17 cellular contexts compared by ENCODE assay signal in genomic region chrX:34350552-34350951, GRCh38.
DNase-seq lines count a peak whose midpoint lies in the region; TF ChIP-seq lines count a peak whose summit lies in the region.
"Had no signal": no experiment of that assay in that cellular context is flagged by ENCODE, and none has a peak within 500 bp of the region (broad histone marks: within the 10 kb centered on the region; RNA-seq: fewer than 3 reads in every experiment).

No MANE protein-coding gene starts in this region.

- H3K27ac ChIP-seq in brain microvascular endothelial cell (peak overlapping the region; percentile 3), MM.1S (ENCODE audit: low read length) (no peak overlapping the region), SK-N-SH (ENCODE audit: low read depth in 2 of 2, low read length in 1 of 2) (no peak overlapping the region)
- H3K27ac ChIP-seq: C4-2B, PC-9 had no signal

- H3K27ac Mint-ChIP-seq in Calu3 (ENCODE audit: unreplicated experiment), result peak overlapping the region; percentile 50

- no peaks in the 10 kb centered on the region for H3K4me1 Mint-ChIP-seq in Calu3 (ENCODE audit: low read depth, unreplicated experiment)

- H3F3A ChIP-seq in MM.1S (ENCODE audit: insufficient read depth, low read length) (no peaks in the 10 kb centered on the region), SK-N-SH (replicated peaks; ENCODE audit: insufficient read depth) (no peaks in the 10 kb centered on the region)

- TF ChIP-seq RAD21 in SK-N-SH (IDR thresholded peaks at IDR 0.05; ENCODE audit: low read length), result no peak

- CTCF ChIA-PET in Calu3 (lab: Charles Lee), result interaction anchor here (0.6 kb wide), 1 partner anchor 1681 kb away, joined by 3 read pairs; no protein-coding TSS in a partner anchor
- CTCF ChIA-PET in SK-N-SH (lab: Yijun Ruan, JAX), result no interaction called here

- intact Hi-C loops in Calu3 (cut with micrococcal nuclease; ENCODE audit: unreplicated experiment), result no loop called here

- H3K9me3 ChIP-seq in MM.1S (replicated peaks; ENCODE audit: insufficient read depth, low read length) (no peaks in the 10 kb centered on the region), HAP-1 (no peaks in the 10 kb centered on the region), SK-N-SH (no peaks in the 10 kb centered on the region)
- H3K9me3 ChIP-seq: MG63 had no signal

- no TSS peak for BruUV-seq in Calu3 (replicated peaks; lab: Mats Ljungman, UMichigan)

- H3K9ac ChIP-seq in MM.1S (ENCODE audit: low read length) (no peak overlapping the region), SK-N-SH (no peak overlapping the region)

- TF ChIP-seq CTCF in Calu3 (IDR thresholded peaks at IDR 0.05; ENCODE audit: unreplicated experiment), result no peak
- no peak for TF ChIP-seq CTCF in brain microvascular endothelial cell (IDR thresholded peaks at IDR 0.05; ENCODE audit: low read depth, low read length, missing control alignments)
- TF ChIP-seq CTCF in GM20000 (IDR thresholded peaks at IDR 0.05; ENCODE audit: extremely low read depth, missing control alignments), result no peak
- no peak for TF ChIP-seq CTCF in MM.1S (IDR thresholded peaks at IDR 0.05; ENCODE audit: low read length)
- TF ChIP-seq CTCF in SK-N-SH (IDR thresholded peaks at IDR 0.05), result no peak

- in situ Hi-C loops in brain microvascular endothelial cell (cut with HindIII; ENCODE audit: low pct_ligation_motif_present, low sequenced_read_pairs) (no loop called here), HAP-1 (cut with MboI; ENCODE audit: low sequenced_read_pairs) (no loop called here)

- H3K36me3 ChIP-seq in brain microvascular endothelial cell (replicated peaks), result no peaks in the 10 kb centered on the region
- no peaks in the 10 kb centered on the region for H3K36me3 ChIP-seq in MM.1S (replicated peaks; ENCODE audit: insufficient read depth, low read length)
- no peaks in the 10 kb centered on the region for H3K36me3 ChIP-seq in HAP-1 (replicated peaks)
- no peaks in the 10 kb centered on the region for H3K36me3 ChIP-seq in SK-N-SH (replicated peaks in 1 of 2; ENCODE audit: control insufficient read depth in 1 of 2, insufficient read depth in 2 of 2, low read length in 1 of 2)
- H3K36me3 ChIP-seq: MG63 had no signal

- H3K79me2 ChIP-seq in MM.1S (ENCODE audit: low read length) (no peaks in the 10 kb centered on the region), SK-N-SH (ENCODE audit: insufficient read depth) (no peaks in the 10 kb centered on the region)

- H4K20me1 ChIP-seq in MM.1S (ENCODE audit: insufficient read depth, low read length), result no peaks in the 10 kb centered on the region
- H4K20me1 ChIP-seq in SK-N-SH (ENCODE audit: insufficient read depth), result no peaks in the 10 kb centered on the region

- H3K9me3 Mint-ChIP-seq in Calu3 (ENCODE audit: low read depth, unreplicated experiment), result no peaks in the 10 kb centered on the region

- H2AFZ ChIP-seq in MM.1S (ENCODE audit: low read length) (no peak overlapping the region), SK-N-SH (ENCODE audit: low read depth) (no peak overlapping the region)
- H2AFZ ChIP-seq: PC-9 had no signal

- no peak overlapping the region for H3K4me2 ChIP-seq in MM.1S (ENCODE audit: low read depth, low read length)
- no peak overlapping the region for H3K4me2 ChIP-seq in SK-N-SH
- H3K4me2 ChIP-seq: PC-9 had no signal

- 25% methylated on average over 3 of the region's 3 CpGs for WGBS in SK-N-SH (ENCODE audit: low lambda C conversion rate)

- POLR2A ChIA-PET in SK-N-SH (lab: Yijun Ruan, JAX), result no interaction called here

- no peak overlapping the region for H3K4me3 Mint-ChIP-seq in Calu3 (ENCODE audit: low read depth, unreplicated experiment)

- H3K36me3 Mint-ChIP-seq in Calu3 (ENCODE audit: insufficient read depth, unreplicated experiment), result no peaks in the 10 kb centered on the region

- no peaks in the 10 kb centered on the region for H3K27me3 Mint-ChIP-seq in Calu3 (ENCODE audit: unreplicated experiment)

- DNase-seq in Calu3 (no peak), brain microvascular endothelial cell (no peak), fibroblast of peridontal ligament (ENCODE audit: extremely low read depth) (peak; percentile 5), myocyte (ENCODE audit: low read depth) (peak; percentile 10), GM20000 (ENCODE audit: low spot score) (no peak), MM.1S (no peak), HAP-1 (ENCODE audit: low spot score in 2 of 2) (no peak), SK-N-SH (no peak)
- DNase-seq: DMS153, KG1, MG63, NCI-H1105, NCI-H187, NCI-H446 treated with DMSO at 0.1 percent for 48 hours, NCI-H748 treated with DMSO at 0.1 percent for 48 hours, PC-9 had no signal

- no peaks in the 10 kb centered on the region for H3K9me2 ChIP-seq in MM.1S (replicated peaks; ENCODE audit: insufficient read depth, low read length)
- no peaks in the 10 kb centered on the region for H3K9me2 ChIP-seq in SK-N-SH

- H3K27me3 ChIP-seq in brain microvascular endothelial cell (replicated peaks) (no peaks in the 10 kb centered on the region), MM.1S (replicated peaks; ENCODE audit: insufficient read depth, low read length) (no peaks in the 10 kb centered on the region), HAP-1 (ENCODE audit: low read depth) (no peaks in the 10 kb centered on the region), SK-N-SH (ENCODE audit: insufficient read depth) (no peaks in the 10 kb centered on the region)
- H3K27me3 ChIP-seq: MG63 had no signal

- no peak for TF ChIP-seq EP300 in SK-N-SH (IDR thresholded peaks at IDR 0.05; ENCODE audit: borderline replicate concordance in 1 of 2, low read depth in 1 of 2, low read length in 1 of 2)

- H3K4me3 ChIP-seq in brain microvascular endothelial cell (ENCODE audit: low read depth, low read length), result no peak overlapping the region
- no peak overlapping the region for H3K4me3 ChIP-seq in MM.1S (ENCODE audit: low read length)
- no peak overlapping the region for H3K4me3 ChIP-seq in HAP-1
- no peak overlapping the region for H3K4me3 ChIP-seq in SK-N-SH (ENCODE audit: low read depth in 2 of 2, low read length in 1 of 2)
- H3K4me3 ChIP-seq: MG63, PC-9 had no signal

- H3K4me1 ChIP-seq in MM.1S (ENCODE audit: low read length) (no peaks in the 10 kb centered on the region), HAP-1 (no peaks in the 10 kb centered on the region), SK-N-SH (ENCODE audit: control insufficient read depth in 1 of 2, insufficient read depth in 2 of 2, low read depth in 1 of 2, low read length in 1 of 2) (no peaks in the 10 kb centered on the region)

TF ChIP-seq in SK-N-SH, 30 proteins besides CTCF, POLR2A, EP300 and RAD21:
- TF ChIP-seq YY1 (IDR thresholded peaks at IDR 0.05; ENCODE audit: low read depth) (no peak), POLR2AphosphoS5 (IDR thresholded peaks at IDR 0.05; ENCODE audit: low read depth, low read length) (no peak), MXI1 (IDR thresholded peaks at IDR 0.05; ENCODE audit: low read depth, low read length) (no peak), SMC3 (IDR thresholded peaks at IDR 0.05; ENCODE audit: low read depth, low read length) (no peak), USF2 (IDR thresholded peaks at IDR 0.05; ENCODE audit: borderline replicate concordance, low read depth, low read length) (no peak), FOSL2 (IDR thresholded peaks at IDR 0.05; ENCODE audit: borderline replicate concordance, low read depth) (no peak), NRF1 (IDR thresholded peaks at IDR 0.05; ENCODE audit: low read depth, low read length) (no peak)

Comparison
In these comparisons a context has a peak if more than half of its experiments do, and no peak if none do; other contexts are left out.
1. DNase-seq: peak in fibroblast of peridontal ligament (single experiment) and myocyte (single experiment); none in Calu3 (single experiment), brain microvascular endothelial cell (single experiment), GM20000 (single experiment), MM.1S (single experiment), HAP-1 (0 of 2) and SK-N-SH (single experiment).